ENCODE assay signal across 8 cellular contexts in the genomic region with DNA sequence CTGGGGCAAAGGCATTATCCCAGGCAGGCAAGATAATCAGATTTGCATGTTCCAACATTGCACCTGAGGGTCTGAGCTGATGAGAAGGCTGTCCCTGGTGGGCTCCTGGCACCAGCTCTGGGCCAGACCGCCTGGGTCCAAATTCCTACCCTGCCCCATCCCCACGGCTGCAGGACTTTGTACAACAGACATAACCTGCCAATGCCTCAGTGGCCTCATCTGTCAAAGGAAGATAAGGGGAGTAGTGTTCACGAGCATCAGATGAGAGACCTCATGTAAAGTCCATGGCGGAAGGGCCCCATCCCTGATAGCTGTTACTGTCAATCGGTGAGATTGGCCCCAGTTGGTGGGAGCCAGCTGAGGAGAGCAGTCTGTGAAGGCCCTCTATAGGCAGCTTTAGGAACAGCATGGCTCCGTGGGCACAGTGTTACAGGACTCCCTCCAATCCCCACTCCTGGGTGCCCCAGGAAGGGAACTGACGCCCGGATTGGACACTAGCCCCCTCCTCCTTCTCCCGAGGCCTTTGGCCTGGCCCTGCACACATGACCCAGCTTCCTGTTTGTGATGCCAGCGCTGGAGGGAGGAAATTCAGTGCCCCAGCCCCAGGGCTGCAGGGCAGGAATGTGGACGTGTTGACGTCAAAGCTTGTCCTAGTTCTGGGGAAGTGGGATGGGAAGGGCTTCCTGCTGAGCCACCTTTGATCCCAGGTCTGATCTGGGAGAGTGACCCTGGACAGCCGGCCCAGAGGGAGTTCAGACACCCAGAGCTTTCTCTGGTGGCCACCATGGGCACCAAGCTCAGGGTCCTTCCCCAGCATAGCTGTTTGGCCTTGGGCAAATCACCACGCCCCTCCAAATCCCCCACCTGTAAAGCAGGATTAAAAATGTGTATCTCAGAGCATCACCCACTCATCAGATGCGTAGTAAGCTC. TPM values are rescaled to one million over a fixed set of nuclear protein-coding genes. Genes with fewer than 3 reads are reported as not detected.
DNase-seq lines count a peak whose midpoint lies in the region; ATAC-seq and TF ChIP-seq lines count a peak whose summit lies in the region.

No MANE protein-coding gene starts in this region.

- no peaks in the 10 kb centered on the region for H3K36me3 Mint-ChIP-seq in activated CD4-positive, alpha-beta T cell treated with anti-CD3 and anti-CD28 coated beads, Interleukin-2, amount 10 ng/mL, durations not matched to agents 7 days and 5 days (ENCODE audit: low read depth)
- H3K36me3 Mint-ChIP-seq in dendritic cell treated with granulocyte-macrophage colony-stimulating factor and Interleukin-4, amounts not matched to agents 40 ng/mL and 50 ng/mL, for 4 days (ENCODE audit: low read depth) = no peaks in the 10 kb centered on the region

- H3K9me3 ChIP-seq in lower lobe of right lung = no peaks in the 10 kb centered on the region

- peaks cover 53% of the 10 kb centered on the region for H3K4me1 ChIP-seq in lower lobe of right lung

- H3K27ac ChIP-seq in lower lobe of right lung = peak overlapping the region; percentile 87

- intact Hi-C loops in dendritic cell treated with granulocyte-macrophage colony-stimulating factor and Interleukin-4, amounts not matched to agents 40 ng/mL and 50 ng/mL, for 4 days (cut with micrococcal nuclease) = loop anchor here (2.0 to 5.0 kb wide), 2 partner anchors 50 to 488 kb away; no protein-coding TSS in a partner anchor
- intact Hi-C loops in lower lobe of right lung (cut with DNase I) = loop anchor here (5.0 kb wide), 1 partner anchor 223 kb away; no protein-coding TSS in a partner anchor

- no peak overlapping the region for H3K4me3 Mint-ChIP-seq in activated CD4-positive, alpha-beta T cell treated with anti-CD3 and anti-CD28 coated beads, Interleukin-2, amount 10 ng/mL, durations not matched to agents 7 days and 5 days
- H3K4me3 Mint-ChIP-seq in dendritic cell treated with granulocyte-macrophage colony-stimulating factor and Interleukin-4, amounts not matched to agents 40 ng/mL and 50 ng/mL, for 4 days = no peak overlapping the region

- TF ChIP-seq CTCF in lower lobe of right lung (IDR thresholded peaks at IDR 0.05) = peak; percentile 93

- no peak overlapping the region for H3K27ac Mint-ChIP-seq in activated CD4-positive, alpha-beta T cell treated with anti-CD3 and anti-CD28 coated beads, Interleukin-2, amount 10 ng/mL, durations not matched to agents 7 days and 5 days
- peak overlapping the region; percentile 67 for H3K27ac Mint-ChIP-seq in dendritic cell treated with granulocyte-macrophage colony-stimulating factor and Interleukin-4, amounts not matched to agents 40 ng/mL and 50 ng/mL, for 4 days

- CTCF ChIA-PET in activated CD4-positive, alpha-beta T cell treated with anti-CD3 and anti-CD28 coated beads, Interleukin-2, amount 10 ng/mL, durations not matched to agents 7 days and 5 days (lab: Charles Lee) = interaction anchor here (0.5 to 3.7 kb wide), 25 partner anchors 9 to 617 kb away, joined by 3 to 52 read pairs (median 4); a partner anchor contains a TSS

- POLR2A ChIA-PET in activated CD4-positive, alpha-beta T cell treated with anti-CD3 and anti-CD28 coated beads, Interleukin-2, amount 10 ng/mL, durations not matched to agents 7 days and 5 days (lab: Charles Lee) = interaction anchor here (0.6 kb wide), 1 partner anchor 50 kb away, joined by 3 read pairs; no protein-coding TSS in a partner anchor

- no peaks in the 10 kb centered on the region for H3K36me3 ChIP-seq in lower lobe of right lung

- ATAC-seq in HG02623 (IDR thresholded peaks at IDR 0.05; ENCODE audit: unreplicated experiment) (peak; percentile 49), lower lobe of right lung (peak; percentile 76 to 90)

- H3K4me3 ChIP-seq in lower lobe of right lung = no peak overlapping the region

- DNase-seq in NCI-H2081 (lab: John Stamatoyannopoulos, UW) (peak; percentile 51 to 59), NCI-H2081 treated with DMSO at 0.1 percent for 48 hours (lab: John Stamatoyannopoulos, UW) (no peak), NCI-H2196 treated with DMSO at 0.1 percent for 48 hours (lab: John Stamatoyannopoulos, UW; ENCODE audit: unreplicated experiment) (peak; percentile 39), lower lobe of right lung (peak; percentile 91)
- peak; percentile 68 for DNase-seq in activated CD4-positive, alpha-beta T cell treated with anti-CD3 and anti-CD28 coated beads, Interleukin-2, amount 10 ng/mL, durations not matched to agents 7 days and 5 days
- peak in 2 of 3 donors; percentile 31 to 48 for DNase-seq in stimulated activated CD4-positive, alpha-beta T cell treated with anti-CD3 and anti-CD28 coated beads, TNF-alpha, amount 100 ng/mL, for 1 hour (ENCODE audit: low read depth in 3 of 3, low spot score in 1 of 3)

- H3K27me3 Mint-ChIP-seq in activated CD4-positive, alpha-beta T cell treated with anti-CD3 and anti-CD28 coated beads, Interleukin-2, amount 10 ng/mL, durations not matched to agents 7 days and 5 days = peaks cover 4% of the 10 kb centered on the region
- peaks cover 20% of the 10 kb centered on the region for H3K27me3 Mint-ChIP-seq in dendritic cell treated with granulocyte-macrophage colony-stimulating factor and Interleukin-4, amounts not matched to agents 40 ng/mL and 50 ng/mL, for 4 days

- no peaks in the 10 kb centered on the region for H3K9me3 Mint-ChIP-seq in activated CD4-positive, alpha-beta T cell treated with anti-CD3 and anti-CD28 coated beads, Interleukin-2, amount 10 ng/mL, durations not matched to agents 7 days and 5 days
- no peaks in the 10 kb centered on the region for H3K9me3 Mint-ChIP-seq in dendritic cell treated with granulocyte-macrophage colony-stimulating factor and Interleukin-4, amounts not matched to agents 40 ng/mL and 50 ng/mL, for 4 days

- peaks cover 4% of the 10 kb centered on the region for H3K4me1 Mint-ChIP-seq in activated CD4-positive, alpha-beta T cell treated with anti-CD3 and anti-CD28 coated beads, Interleukin-2, amount 10 ng/mL, durations not matched to agents 7 days and 5 days
- H3K4me1 Mint-ChIP-seq in dendritic cell treated with granulocyte-macrophage colony-stimulating factor and Interleukin-4, amounts not matched to agents 40 ng/mL and 50 ng/mL, for 4 days (ENCODE audit: low read depth) = peaks cover 23% of the 10 kb centered on the region

- no peaks in the 10 kb centered on the region for H3K27me3 ChIP-seq in lower lobe of right lung (ENCODE audit: low read depth)

RNA-seq across cellular contexts. Expression of a gene that starts 56.2 kb away (rescaled TPM):
- 10 to 100 TPM; 11.3 to 14.9 TPM for total RNA-seq in activated CD4-positive, alpha-beta T cell treated with anti-CD3 and anti-CD28 coated beads, Interleukin-2, amount 10 ng/mL, durations not matched to agents 7 days and 5 days
- 367 TPM for total RNA-seq in lower lobe of right lung

Comparison
In these comparisons a context has a peak if more than half of its experiments do, and no peak if none do; other contexts are left out.
1. RNA of a gene that starts 56.2 kb away (total RNA-seq): 367 TPM in lower lobe of right lung (single experiment); 11.3 to 14.9 TPM in activated CD4-positive, alpha-beta T cell treated with anti-CD3 and anti-CD28 coated beads, Interleukin-2, amount 10 ng/mL, durations not matched to agents 7 days and 5 days; every median in the first group is over 10 times any median in the second.